Comparison of ENCODE assay signal across 1 cellular context in genomic region chr15:40081691-40082194, GRCh38.
TF ChIP-seq lines count a peak whose summit lies in the region.

No MANE protein-coding gene starts in this region.

TF ChIP-seq in K562, 482 proteins besides CTCF, POLR2A, EP300 and RAD21 (continued from another document and continues in another):
- TF ChIP-seq TOE1 (IDR thresholded peaks at IDR 0.05; ENCODE audit: borderline replicate concordance) = peak; percentile 21; the same call in 1 of the 2 replicates
- no peak for TF ChIP-seq TOE1 (CRISPR knock-in tag; IDR thresholded peaks at IDR 0.05; ENCODE audit: borderline replicate concordance, low read depth)
- no peak for TF ChIP-seq POLR3G (IDR thresholded peaks at IDR 0.05; ENCODE audit: extremely low read depth, insufficient read length, insufficient replicate concordance)
- peak; percentile 8; the same call in 1 of the 2 replicates for TF ChIP-seq USF1 (CRISPR knock-in tag; IDR thresholded peaks at IDR 0.05)
- TF ChIP-seq ZNF589 (CRISPR knock-in tag; IDR thresholded peaks at IDR 0.05; ENCODE audit: low read depth) = 0 out of 2 replicates have a peak, but pooled peaks have one; percentile 58
- no peak for TF ChIP-seq STAG1 (CRISPR knock-in tag; IDR thresholded peaks at IDR 0.05; ENCODE audit: borderline replicate concordance)
- 0 out of 2 replicates have a peak, but pooled peaks have one; percentile 4 for TF ChIP-seq ADNP (tag; IDR thresholded peaks at IDR 0.05)
- TF ChIP-seq ZBTB33 (CRISPR knock-in tag; IDR thresholded peaks at IDR 0.05) = no peak
- no peak for TF ChIP-seq TRIM28 (IDR thresholded peaks at IDR 0.05)
- no peak for TF ChIP-seq SRSF7 (optimal IDR thresholded peaks at IDR 0.05; ENCODE audit: low read depth, low read length)
- no peak for TF ChIP-seq ZNF12 (CRISPR knock-in tag; IDR thresholded peaks at IDR 0.05)
- TF ChIP-seq ZNF584 (CRISPR knock-in tag; IDR thresholded peaks at IDR 0.05; ENCODE audit: low read depth) = 0 out of 2 replicates have a peak, but pooled peaks have one; percentile 3
- TF ChIP-seq, protein P1, sequence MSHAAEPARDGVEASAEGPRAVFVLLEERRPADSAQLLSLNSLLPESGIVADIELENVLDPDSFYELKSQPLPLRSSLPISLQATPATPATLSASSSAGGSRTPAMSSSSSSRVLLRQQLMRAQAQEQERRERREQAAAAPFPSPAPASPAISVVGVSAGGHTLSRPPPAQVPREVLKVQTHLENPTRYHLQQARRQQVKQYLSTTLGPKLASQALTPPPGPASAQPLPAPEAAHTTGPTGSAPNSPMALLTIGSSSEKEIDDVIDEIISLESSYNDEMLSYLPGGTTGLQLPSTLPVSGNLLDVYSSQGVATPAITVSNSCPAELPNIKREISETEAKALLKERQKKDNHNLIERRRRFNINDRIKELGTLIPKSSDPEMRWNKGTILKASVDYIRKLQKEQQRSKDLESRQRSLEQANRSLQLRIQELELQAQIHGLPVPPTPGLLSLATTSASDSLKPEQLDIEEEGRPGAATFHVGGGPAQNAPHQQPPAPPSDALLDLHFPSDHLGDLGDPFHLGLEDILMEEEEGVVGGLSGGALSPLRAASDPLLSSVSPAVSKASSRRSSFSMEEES (CRISPR knock-in tag; IDR thresholded peaks at IDR 0.05) = peak; percentile 17; the same call in 1 of the 2 replicates
- TF ChIP-seq FOXK2 (conservative IDR thresholded peaks at IDR 0.05 in 1 of 2, IDR thresholded peaks at IDR 0.05 in 1 of 2; ENCODE audit: low read depth in 2 of 2) = peak; percentile 94
- TF ChIP-seq E2F6 (IDR thresholded peaks at IDR 0.05; ENCODE audit: borderline replicate concordance in 1 of 2, extremely low read depth in 1 of 2, insufficient read depth in 1 of 2, insufficient read length in 1 of 2, low read depth in 1 of 2, low read length in 1 of 2, poor library complexity in 1 of 2, severe bottlenecking in 1 of 2) = peak; percentile 15 to 58
- TF ChIP-seq MNT (conservative IDR thresholded peaks at IDR 0.05) = peak in 1 of 2 experiments; percentile 64; a peak in 2 of 4 replicates
- peak; percentile 70 for TF ChIP-seq RBBP5 (IDR thresholded peaks at IDR 0.05; ENCODE audit: borderline replicate concordance, insufficient read depth, low read length, poor library complexity, severe bottlenecking)
- peak; percentile 67; the same call in 1 of the 2 replicates for TF ChIP-seq ZNF592 (IDR thresholded peaks at IDR 0.05)
- peak; percentile 80 for TF ChIP-seq L3MBTL2 (IDR thresholded peaks at IDR 0.05)
- TF ChIP-seq TBP (optimal IDR thresholded peaks at IDR 0.05; ENCODE audit: low read depth, low read length) = peak; percentile 59
- peak; percentile 16; the same call in 1 of the 2 replicates for TF ChIP-seq CTBP1 (IDR thresholded peaks at IDR 0.05; ENCODE audit: borderline replicate concordance)
- peak in 1 of 2 experiments; percentile 8; a peak in 1 of 4 replicates for TF ChIP-seq RCOR1 (IDR thresholded peaks at IDR 0.05; ENCODE audit: borderline replicate concordance in 1 of 2, low read depth in 2 of 2, low read length in 2 of 2)
- TF ChIP-seq MYC (IDR thresholded peaks at IDR 0.05; ENCODE audit: low read depth, low read length) = peak; percentile 11; the same call in 1 of the 2 replicates
- no peak for TF ChIP-seq MYC (CRISPR knock-in tag; IDR thresholded peaks at IDR 0.05; ENCODE audit: borderline replicate concordance, low read depth)
- no peak for TF ChIP-seq GTF3C2 (IDR thresholded peaks at IDR 0.05; ENCODE audit: borderline replicate concordance, extremely low read depth, insufficient read length)
- no peak for TF ChIP-seq MAFK (IDR thresholded peaks at IDR 0.05; ENCODE audit: low read length)
- TF ChIP-seq CREB3 (tag; conservative IDR thresholded peaks at IDR 0.05; ENCODE audit: low read depth) = 0 out of 2 replicates have a peak, but pooled peaks have one; percentile 38
- TF ChIP-seq ZNF311 (CRISPR knock-in tag; IDR thresholded peaks at IDR 0.05) = no peak
- TF ChIP-seq BMI1 (IDR thresholded peaks at IDR 0.05; ENCODE audit: low read length) = no peak
- TF ChIP-seq CXXC5 (CRISPR knock-in tag; IDR thresholded peaks at IDR 0.05) = peak; percentile 42; the same call in 1 of the 2 replicates
- peak; percentile 64; the same call in 1 of the 2 replicates for TF ChIP-seq RAD51 (IDR thresholded peaks at IDR 0.05; ENCODE audit: borderline replicate concordance, low read depth)
- TF ChIP-seq, protein P2, sequence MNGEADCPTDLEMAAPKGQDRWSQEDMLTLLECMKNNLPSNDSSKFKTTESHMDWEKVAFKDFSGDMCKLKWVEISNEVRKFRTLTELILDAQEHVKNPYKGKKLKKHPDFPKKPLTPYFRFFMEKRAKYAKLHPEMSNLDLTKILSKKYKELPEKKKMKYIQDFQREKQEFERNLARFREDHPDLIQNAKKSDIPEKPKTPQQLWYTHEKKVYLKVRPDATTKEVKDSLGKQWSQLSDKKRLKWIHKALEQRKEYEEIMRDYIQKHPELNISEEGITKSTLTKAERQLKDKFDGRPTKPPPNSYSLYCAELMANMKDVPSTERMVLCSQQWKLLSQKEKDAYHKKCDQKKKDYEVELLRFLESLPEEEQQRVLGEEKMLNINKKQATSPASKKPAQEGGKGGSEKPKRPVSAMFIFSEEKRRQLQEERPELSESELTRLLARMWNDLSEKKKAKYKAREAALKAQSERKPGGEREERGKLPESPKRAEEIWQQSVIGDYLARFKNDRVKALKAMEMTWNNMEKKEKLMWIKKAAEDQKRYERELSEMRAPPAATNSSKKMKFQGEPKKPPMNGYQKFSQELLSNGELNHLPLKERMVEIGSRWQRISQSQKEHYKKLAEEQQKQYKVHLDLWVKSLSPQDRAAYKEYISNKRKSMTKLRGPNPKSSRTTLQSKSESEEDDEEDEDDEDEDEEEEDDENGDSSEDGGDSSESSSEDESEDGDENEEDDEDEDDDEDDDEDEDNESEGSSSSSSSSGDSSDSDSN (IDR thresholded peaks at IDR 0.05; ENCODE audit: borderline replicate concordance in 1 of 2, low read depth in 2 of 2, low read length in 2 of 2) = 0 out of 4 replicates have a peak, but pooled peaks of 1 of the 2 experiments have one; percentile 37
- no peak for TF ChIP-seq IRF2 (CRISPR knock-in tag; IDR thresholded peaks at IDR 0.05)
- peak; percentile 9; the same call in 1 of the 2 replicates for TF ChIP-seq ARID1B (IDR thresholded peaks at IDR 0.05)
